22 cellular contexts compared by ENCODE assay signal in genomic region chr3:94887056-94887455, GRCh38.
"Had no signal": no experiment of that assay in that cellular context is flagged by ENCODE, and none has a peak within 500 bp of the region (broad histone marks: within the 10 kb centered on the region; RNA-seq: fewer than 3 reads in every experiment).

No MANE protein-coding gene starts in this region.

- H3K27ac ChIP-seq: PC-9 had no signal

- H3K4me2 ChIP-seq: PC-9 had no signal

- H3K36me3 Mint-ChIP-seq: activated CD8-positive, alpha-beta memory T cell treated with anti-CD3 and anti-CD28 coated beads, Interleukin-2, amount 10 ng/mL, durations not matched to agents 7 days and 5 days; activated naive CD8-positive, alpha-beta T cell had no signal

- ATAC-seq: activated CD8-positive, alpha-beta memory T cell treated with anti-CD3 and anti-CD28 coated beads, Interleukin-2, amount 10 ng/mL, durations not matched to agents 7 days and 5 days; T-helper 17 cell had no signal

- H2AFZ ChIP-seq: PC-9 had no signal

- H3K4me3 ChIP-seq: PC-9 had no signal

- H3K27ac Mint-ChIP-seq: activated B cell treated with CpG ODN at 0.5 μM for 24 hours; activated CD4-positive, alpha-beta T cell treated with anti-CD3 and anti-CD28 coated beads, Interleukin-2, amount 10 ng/mL, durations not matched to agents 24 days and 14 days; activated CD8-positive, alpha-beta memory T cell treated with anti-CD3 and anti-CD28 coated beads, Interleukin-2, amount 10 ng/mL, durations not matched to agents 7 days and 5 days; activated naive CD8-positive, alpha-beta T cell; activated T-cell treated with anti-CD3 and anti-CD28 coated beads, Interleukin-2, amount 50 U/mL, for 24 hours; activated T-helper 1 cell treated with anti-CD3 and anti-CD28 coated beads, Interleukin-12 subunit alpha, Interleukin-12 subunit beta, Interleukin-2, Interleukin-4 antibody, amounts not matched to agents 30 ng/mL and 10 ng/mL and 1 ng/mL, durations not matched to agents 14 hours and 24 hours and 36 hours; T-helper 17 cell had no signal

- DNase-seq: activated B cell treated with CpG ODN at 0.5 μM for 24 hours; activated CD4-positive, alpha-beta T cell treated with anti-CD3 and anti-CD28 coated beads for 1 hour; activated CD4-positive, alpha-beta T cell treated with anti-CD3 and anti-CD28 coated beads, Interleukin-2, amount 10 ng/mL, durations not matched to agents 24 days and 14 days; activated CD4-positive, alpha-beta T cell treated with anti-CD3 and anti-CD28 coated beads, Interleukin-2, amount 50 U/mL, for 48 hours; activated CD8-positive, alpha-beta memory T cell treated with anti-CD3 and anti-CD28 coated beads, Interleukin-2, amount 10 ng/mL, durations not matched to agents 7 days and 5 days; activated effector memory CD4-positive, alpha-beta T cell treated with Interleukin-2 at 50 U/mL for 16 hours; activated naive CD4-positive, alpha-beta T cell treated with Interleukin-2 at 50 U/mL for 16 hours; activated T-cell treated with anti-CD3 and anti-CD28 coated beads, Interleukin-2, amount 50 U/mL, for 24 hours; cerebellar nuclear complex; Kasumi-1; KBM-7; NCI-H146; NCI-H187 treated with DMSO at 0.1 percent for 48 hours; NCI-H2081 treated with DMSO at 0.1 percent for 48 hours; NCI-H526 treated with DMSO at 0.1 percent for 48 hours; NCI-H82; PC-9; SIG-M5; T-helper 17 cell; T-helper 9 cell had no signal

- H3K4me3 Mint-ChIP-seq: activated B cell treated with CpG ODN at 0.5 μM for 24 hours; activated CD4-positive, alpha-beta T cell treated with anti-CD3 and anti-CD28 coated beads, Interleukin-2, amount 10 ng/mL, durations not matched to agents 24 days and 14 days; activated CD8-positive, alpha-beta memory T cell treated with anti-CD3 and anti-CD28 coated beads, Interleukin-2, amount 10 ng/mL, durations not matched to agents 7 days and 5 days; activated naive CD8-positive, alpha-beta T cell; activated T-cell treated with anti-CD3 and anti-CD28 coated beads, Interleukin-2, amount 50 U/mL, for 24 hours; activated T-helper 1 cell treated with anti-CD3 and anti-CD28 coated beads, Interleukin-12 subunit alpha, Interleukin-12 subunit beta, Interleukin-2, Interleukin-4 antibody, amounts not matched to agents 30 ng/mL and 10 ng/mL and 1 ng/mL, durations not matched to agents 14 hours and 24 hours and 36 hours; T-helper 17 cell had no signal

- H3K4me1 Mint-ChIP-seq: activated B cell treated with CpG ODN at 0.5 μM for 24 hours; activated CD4-positive, alpha-beta T cell treated with anti-CD3 and anti-CD28 coated beads, Interleukin-2, amount 10 ng/mL, durations not matched to agents 24 days and 14 days; activated CD8-positive, alpha-beta memory T cell treated with anti-CD3 and anti-CD28 coated beads, Interleukin-2, amount 10 ng/mL, durations not matched to agents 7 days and 5 days; T-helper 17 cell had no signal

- H3K27me3 Mint-ChIP-seq: activated B cell treated with CpG ODN at 0.5 μM for 24 hours; activated CD4-positive, alpha-beta T cell treated with anti-CD3 and anti-CD28 coated beads, Interleukin-2, amount 10 ng/mL, durations not matched to agents 24 days and 14 days; activated CD8-positive, alpha-beta memory T cell treated with anti-CD3 and anti-CD28 coated beads, Interleukin-2, amount 10 ng/mL, durations not matched to agents 7 days and 5 days; activated naive CD8-positive, alpha-beta T cell; activated T-cell treated with anti-CD3 and anti-CD28 coated beads, Interleukin-2, amount 50 U/mL, for 24 hours; T-helper 17 cell had no signal
